ENCODE assay signal across 13 cellular contexts in the genomic region with DNA sequence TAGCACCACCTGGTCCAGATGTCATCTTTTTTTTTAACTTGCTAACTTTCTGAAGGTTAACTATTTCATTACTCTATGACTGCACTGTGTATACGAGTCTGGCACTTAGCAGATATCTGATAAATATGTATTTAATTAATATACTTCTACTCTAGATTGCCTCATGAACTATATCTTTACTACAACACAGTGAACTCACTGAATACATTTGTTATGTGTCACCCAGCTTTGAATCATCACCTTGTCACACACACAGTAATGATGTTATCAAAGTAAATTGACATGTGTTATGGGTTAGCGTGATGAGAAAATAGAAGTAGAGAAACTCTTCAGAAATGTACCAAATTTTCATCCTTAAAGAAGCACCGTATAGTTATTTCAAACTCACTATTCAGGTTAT.
"Had no signal": no experiment of that assay in that cellular context is flagged by ENCODE, and none has a peak within 500 bp of the region (broad histone marks: within the 10 kb centered on the region; RNA-seq: fewer than 3 reads in every experiment).

No MANE protein-coding gene starts in this region.

- H3K27ac ChIP-seq: adrenal gland, neural progenitor cell, thyroid gland, WERI-Rb-1 had no signal

- H3K4me3 ChIP-seq: adrenal gland, neural progenitor cell, thyroid gland had no signal

- ATAC-seq: effector memory CD8-positive, alpha-beta T cell; T-helper 17 cell had no signal

- H3K9ac ChIP-seq: neural progenitor cell had no signal

- H3K27me3 ChIP-seq: adrenal gland, neural progenitor cell, thyroid gland had no signal

- DNase-seq: activated CD4-positive, alpha-beta T cell treated with anti-CD3 and anti-CD28 coated beads for 1 hour; activated gamma-delta T cell; adrenal gland; effector memory CD8-positive, alpha-beta T cell; hypothalamus; stimulated activated CD4-positive, alpha-beta T cell treated with anti-CD3 and anti-CD28 coated beads, Interleukin-12 subunit alpha, Interleukin-12 subunit beta, amount 100 ng/mL, for 4 hours; stimulated activated CD4-positive, alpha-beta T cell treated with anti-CD3 and anti-CD28 coated beads, Interleukin-1b, Interleukin-23, amount 100 ng/mL, for 48 hours; stimulated activated CD8-positive, alpha-beta memory T cell treated with anti-CD3 and anti-CD28 coated beads, Interleukin-4, amount 100 ng/mL, for 48 hours; stimulated activated naive CD4-positive, alpha-beta T cell; T-helper 17 cell; thyroid gland; WERI-Rb-1 had no signal

- H3K36me3 ChIP-seq: adrenal gland, neural progenitor cell, thyroid gland, WERI-Rb-1 had no signal

- H3K4me2 ChIP-seq: neural progenitor cell had no signal

- H3K4me1 ChIP-seq: adrenal gland, neural progenitor cell, thyroid gland had no signal

- H3K9me3 ChIP-seq: adrenal gland, thyroid gland had no signal

- H2AFZ ChIP-seq: neural progenitor cell had no signal
